ENCODE assay signal across 34 cellular contexts in the genomic region with DNA sequence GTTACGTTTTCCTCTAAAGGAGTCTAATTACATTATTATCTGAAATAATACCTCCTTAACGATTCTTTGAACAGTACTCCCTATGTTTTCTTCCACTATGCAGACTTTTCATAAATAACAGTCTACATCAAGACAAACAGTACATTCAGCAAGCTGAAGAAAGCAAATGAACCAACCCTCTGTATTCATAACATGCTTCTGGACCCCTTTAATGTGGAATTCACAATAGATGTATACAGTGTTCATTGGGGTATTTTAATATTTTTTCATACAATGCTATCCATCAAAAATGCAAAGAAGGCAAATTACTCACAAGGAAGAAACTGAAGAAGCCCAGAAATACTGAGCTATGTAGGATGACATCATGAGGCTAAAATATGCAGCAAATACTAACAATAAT.
"Had no signal": no experiment of that assay in that cellular context is flagged by ENCODE, and none has a peak within 500 bp of the region (broad histone marks: within the 10 kb centered on the region; RNA-seq: fewer than 3 reads in every experiment).

No MANE protein-coding gene starts in this region.

- DNase-seq: activated CD4-positive, alpha-beta memory T cell treated with anti-CD3 and anti-CD28 coated beads, Interleukin-2, amount 10 ng/mL, durations not matched to agents 7 days and 5 days; activated CD4-positive, alpha-beta T cell treated with anti-CD3 and anti-CD28 coated beads for 1 hour; activated CD4-positive, alpha-beta T cell treated with anti-CD3 and anti-CD28 coated beads for 4 hours; activated CD4-positive, alpha-beta T cell treated with anti-CD3 and anti-CD28 coated beads, Interleukin-2, amount 10 ng/mL, durations not matched to agents 7 days and 5 days; activated CD4-positive, alpha-beta T cell treated with anti-CD3 and anti-CD28 coated beads, Interleukin-2, amount 50 U/mL, for 4 hours; activated CD8-positive, alpha-beta memory T cell treated with anti-CD3 and anti-CD28 coated beads, Interleukin-2, amount 50 U/mL, for 48 hours; activated effector memory CD4-positive, alpha-beta T cell treated with Interleukin-2 at 50 U/mL for 16 hours; activated gamma-delta T cell treated with Interleukin-2 at 50 U/mL for 16 hours; activated naive CD4-positive, alpha-beta T cell treated with anti-CD3 and anti-CD28 coated beads, Interleukin-2, amount 50 U/mL, for 16 hours; activated naive CD4-positive, alpha-beta T cell treated with Interleukin-2 at 50 U/mL for 16 hours; activated T-cell treated with anti-CD3 and anti-CD28 coated beads for 4 hours; activated T-cell treated with anti-CD3 and anti-CD28 coated beads, Interleukin-2, amount 50 U/mL, for 24 hours; amniotic stem cell; anterior cingulate cortex; brain microvascular endothelial cell; dorsolateral prefrontal cortex; effector memory CD4-positive, alpha-beta T cell; endodermal cell; erythroblast; foreskin keratinocyte; heart right ventricle; T-helper 2 cell had no signal

- H3K9me3 ChIP-seq: esophagus muscularis mucosa, gastroesophageal sphincter, heart right ventricle had no signal

- H2AFZ ChIP-seq: hepatocyte had no signal

- FAIRE-seq: astrocyte, bronchial epithelial cell had no signal

- ATAC-seq: activated T-helper 17 cell treated with anti-CD3 and anti-CD28 coated beads, Interleukin-2, amount 50 U/mL, for 72 hours; foreskin keratinocyte; gastroesophageal sphincter; heart right ventricle; WTC11 had no signal

- H3K4me1 ChIP-seq: foreskin keratinocyte had no signal

- H3K79me2 ChIP-seq: hepatocyte had no signal

- H3K27ac Mint-ChIP-seq: activated CD4-positive, alpha-beta memory T cell treated with anti-CD3 and anti-CD28 coated beads, Interleukin-2, amount 10 ng/mL, durations not matched to agents 7 days and 5 days; activated CD4-positive, alpha-beta T cell treated with anti-CD3 and anti-CD28 coated beads, Interleukin-2, amount 10 ng/mL, durations not matched to agents 7 days and 5 days; activated naive CD8-positive, alpha-beta T cell; activated T-cell treated with anti-CD3 and anti-CD28 coated beads, Interleukin-2, amount 50 U/mL, for 24 hours; activated T-helper 17 cell treated with anti-CD3 and anti-CD28 coated beads, Interleukin-2, amount 50 U/mL, for 72 hours; dendritic cell treated with granulocyte-macrophage colony-stimulating factor and Interleukin-4, amounts not matched to agents 40 ng/mL and 50 ng/mL, for 4 days; endodermal cell; WTC11 had no signal

- H3K36me3 ChIP-seq: brain microvascular endothelial cell, esophagus muscularis mucosa, gastroesophageal sphincter, heart right ventricle had no signal

- H3K27me3 ChIP-seq: brain microvascular endothelial cell, esophagus muscularis mucosa, gastroesophageal sphincter, hepatocyte had no signal

- H3K4me3 Mint-ChIP-seq: activated CD4-positive, alpha-beta memory T cell treated with anti-CD3 and anti-CD28 coated beads, Interleukin-2, amount 10 ng/mL, durations not matched to agents 7 days and 5 days; activated CD4-positive, alpha-beta T cell treated with anti-CD3 and anti-CD28 coated beads, Interleukin-2, amount 10 ng/mL, durations not matched to agents 7 days and 5 days; activated naive CD8-positive, alpha-beta T cell; activated T-cell treated with anti-CD3 and anti-CD28 coated beads, Interleukin-2, amount 50 U/mL, for 24 hours; activated T-helper 17 cell treated with anti-CD3 and anti-CD28 coated beads, Interleukin-2, amount 50 U/mL, for 72 hours; central memory CD8-positive, alpha-beta T cell; dendritic cell treated with granulocyte-macrophage colony-stimulating factor and Interleukin-4, amounts not matched to agents 40 ng/mL and 50 ng/mL, for 4 days; endodermal cell; WTC11 had no signal

- H3K27ac ChIP-seq: brain microvascular endothelial cell, coronary artery, dorsolateral prefrontal cortex, esophagus muscularis mucosa, foreskin keratinocyte, gastroesophageal sphincter, heart right ventricle, hepatocyte, VCaP had no signal

- H3K36me3 Mint-ChIP-seq: activated naive CD8-positive, alpha-beta T cell; WTC11 had no signal

- H3K4me2 ChIP-seq: hepatocyte had no signal

- H3K4me3 ChIP-seq: coronary artery, dorsolateral prefrontal cortex, esophagus muscularis mucosa, gastroesophageal sphincter, heart right ventricle, hepatocyte had no signal

- H3K4me1 Mint-ChIP-seq: activated CD4-positive, alpha-beta memory T cell treated with anti-CD3 and anti-CD28 coated beads, Interleukin-2, amount 10 ng/mL, durations not matched to agents 7 days and 5 days; activated CD4-positive, alpha-beta T cell treated with anti-CD3 and anti-CD28 coated beads, Interleukin-2, amount 10 ng/mL, durations not matched to agents 7 days and 5 days; activated T-helper 17 cell treated with anti-CD3 and anti-CD28 coated beads, Interleukin-2, amount 50 U/mL, for 72 hours; central memory CD8-positive, alpha-beta T cell had no signal

- H3K9me3 Mint-ChIP-seq: activated CD4-positive, alpha-beta memory T cell treated with anti-CD3 and anti-CD28 coated beads, Interleukin-2, amount 10 ng/mL, durations not matched to agents 7 days and 5 days; activated CD4-positive, alpha-beta T cell treated with anti-CD3 and anti-CD28 coated beads, Interleukin-2, amount 10 ng/mL, durations not matched to agents 7 days and 5 days; activated T-cell treated with anti-CD3 and anti-CD28 coated beads, Interleukin-2, amount 50 U/mL, for 24 hours; activated T-helper 17 cell treated with anti-CD3 and anti-CD28 coated beads, Interleukin-2, amount 50 U/mL, for 72 hours; central memory CD8-positive, alpha-beta T cell; dendritic cell treated with granulocyte-macrophage colony-stimulating factor and Interleukin-4, amounts not matched to agents 40 ng/mL and 50 ng/mL, for 4 days; endodermal cell; WTC11 had no signal
